In the genomic region with DNA sequence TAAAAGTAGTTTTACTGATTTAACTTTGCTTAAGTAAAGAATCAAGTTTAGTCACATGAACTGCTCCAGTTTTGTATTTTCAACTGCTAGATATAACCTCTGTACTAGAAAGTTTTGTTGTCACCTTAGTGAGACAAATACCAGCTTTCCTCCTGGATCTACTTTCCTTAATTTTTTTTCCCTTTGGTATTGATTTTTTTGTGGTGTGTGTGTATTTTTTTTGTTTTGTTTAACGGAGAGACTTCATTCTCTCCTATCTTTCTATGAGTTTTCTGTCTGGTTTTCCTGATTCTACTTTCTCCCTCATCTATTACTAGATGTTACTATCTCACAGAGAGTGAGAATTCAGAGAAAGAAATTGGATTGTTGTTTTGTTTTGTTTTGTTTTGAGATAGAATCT, we compare ENCODE assay signal across 2 cellular contexts.
TF ChIP-seq lines count a peak whose summit lies in the region.

No MANE protein-coding gene starts in this region.

TF ChIP-seq in HEK293, 187 proteins besides CTCF, POLR2A, EP300 and RAD21 (continued from another document):
- TF ChIP-seq PRDM1 (tag by site-specific recombination; IDR thresholded peaks at IDR 0.05), result peak; percentile 96
- no peak for TF ChIP-seq ZNF548 (tag by site-specific recombination; IDR thresholded peaks at IDR 0.05)
- TF ChIP-seq, protein P1, sequence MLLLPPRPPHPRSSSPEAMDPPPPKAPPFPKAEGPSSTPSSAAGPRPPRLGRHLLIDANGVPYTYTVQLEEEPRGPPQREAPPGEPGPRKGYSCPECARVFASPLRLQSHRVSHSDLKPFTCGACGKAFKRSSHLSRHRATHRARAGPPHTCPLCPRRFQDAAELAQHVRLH (tag by site-specific recombination; IDR thresholded peaks at IDR 0.05), result no peak
- no peak for TF ChIP-seq KLF9 (tag by site-specific recombination; IDR thresholded peaks at IDR 0.05; ENCODE audit: low read depth)
- TF ChIP-seq, protein P2, sequence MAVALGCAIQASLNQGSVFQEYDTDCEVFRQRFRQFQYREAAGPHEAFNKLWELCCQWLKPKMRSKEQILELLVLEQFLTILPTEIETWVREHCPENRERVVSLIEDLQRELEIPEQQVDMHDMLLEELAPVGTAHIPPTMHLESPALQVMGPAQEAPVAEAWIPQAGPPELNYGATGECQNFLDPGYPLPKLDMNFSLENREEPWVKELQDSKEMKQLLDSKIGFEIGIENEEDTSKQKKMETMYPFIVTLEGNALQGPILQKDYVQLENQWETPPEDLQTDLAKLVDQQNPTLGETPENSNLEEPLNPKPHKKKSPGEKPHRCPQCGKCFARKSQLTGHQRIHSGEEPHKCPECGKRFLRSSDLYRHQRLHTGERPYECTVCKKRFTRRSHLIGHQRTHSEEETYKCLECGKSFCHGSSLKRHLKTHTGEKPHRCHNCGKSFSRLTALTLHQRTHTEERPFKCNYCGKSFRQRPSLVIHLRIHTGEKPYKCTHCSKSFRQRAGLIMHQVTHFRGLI (tag by site-specific recombination; IDR thresholded peaks at IDR 0.05), result no peak
- TF ChIP-seq, protein P3, sequence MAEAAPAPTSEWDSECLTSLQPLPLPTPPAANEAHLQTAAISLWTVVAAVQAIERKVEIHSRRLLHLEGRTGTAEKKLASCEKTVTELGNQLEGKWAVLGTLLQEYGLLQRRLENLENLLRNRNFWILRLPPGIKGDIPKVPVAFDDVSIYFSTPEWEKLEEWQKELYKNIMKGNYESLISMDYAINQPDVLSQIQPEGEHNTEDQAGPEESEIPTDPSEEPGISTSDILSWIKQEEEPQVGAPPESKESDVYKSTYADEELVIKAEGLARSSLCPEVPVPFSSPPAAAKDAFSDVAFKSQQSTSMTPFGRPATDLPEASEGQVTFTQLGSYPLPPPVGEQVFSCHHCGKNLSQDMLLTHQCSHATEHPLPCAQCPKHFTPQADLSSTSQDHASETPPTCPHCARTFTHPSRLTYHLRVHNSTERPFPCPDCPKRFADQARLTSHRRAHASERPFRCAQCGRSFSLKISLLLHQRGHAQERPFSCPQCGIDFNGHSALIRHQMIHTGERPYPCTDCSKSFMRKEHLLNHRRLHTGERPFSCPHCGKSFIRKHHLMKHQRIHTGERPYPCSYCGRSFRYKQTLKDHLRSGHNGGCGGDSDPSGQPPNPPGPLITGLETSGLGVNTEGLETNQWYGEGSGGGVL (tag by site-specific recombination; IDR thresholded peaks at IDR 0.05), result no peak
- TF ChIP-seq ZNF292 (tag by site-specific recombination; IDR thresholded peaks at IDR 0.05; ENCODE audit: borderline replicate concordance, low read depth), result no peak
- TF ChIP-seq, protein P4, sequence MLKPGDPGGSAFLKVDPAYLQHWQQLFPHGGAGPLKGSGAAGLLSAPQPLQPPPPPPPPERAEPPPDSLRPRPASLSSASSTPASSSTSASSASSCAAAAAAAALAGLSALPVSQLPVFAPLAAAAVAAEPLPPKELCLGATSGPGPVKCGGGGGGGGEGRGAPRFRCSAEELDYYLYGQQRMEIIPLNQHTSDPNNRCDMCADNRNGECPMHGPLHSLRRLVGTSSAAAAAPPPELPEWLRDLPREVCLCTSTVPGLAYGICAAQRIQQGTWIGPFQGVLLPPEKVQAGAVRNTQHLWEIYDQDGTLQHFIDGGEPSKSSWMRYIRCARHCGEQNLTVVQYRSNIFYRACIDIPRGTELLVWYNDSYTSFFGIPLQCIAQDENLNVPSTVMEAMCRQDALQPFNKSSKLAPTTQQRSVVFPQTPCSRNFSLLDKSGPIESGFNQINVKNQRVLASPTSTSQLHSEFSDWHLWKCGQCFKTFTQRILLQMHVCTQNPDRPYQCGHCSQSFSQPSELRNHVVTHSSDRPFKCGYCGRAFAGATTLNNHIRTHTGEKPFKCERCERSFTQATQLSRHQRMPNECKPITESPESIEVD (tag by site-specific recombination; IDR thresholded peaks at IDR 0.05), result peak; percentile 59
- TF ChIP-seq ZNF561 (tag by site-specific recombination; IDR thresholded peaks at IDR 0.05; ENCODE audit: borderline replicate concordance), result no peak

TF ChIP-seq in GM23338, 12 proteins besides CTCF, POLR2A, EP300 and RAD21:
- TF ChIP-seq, protein P5, sequence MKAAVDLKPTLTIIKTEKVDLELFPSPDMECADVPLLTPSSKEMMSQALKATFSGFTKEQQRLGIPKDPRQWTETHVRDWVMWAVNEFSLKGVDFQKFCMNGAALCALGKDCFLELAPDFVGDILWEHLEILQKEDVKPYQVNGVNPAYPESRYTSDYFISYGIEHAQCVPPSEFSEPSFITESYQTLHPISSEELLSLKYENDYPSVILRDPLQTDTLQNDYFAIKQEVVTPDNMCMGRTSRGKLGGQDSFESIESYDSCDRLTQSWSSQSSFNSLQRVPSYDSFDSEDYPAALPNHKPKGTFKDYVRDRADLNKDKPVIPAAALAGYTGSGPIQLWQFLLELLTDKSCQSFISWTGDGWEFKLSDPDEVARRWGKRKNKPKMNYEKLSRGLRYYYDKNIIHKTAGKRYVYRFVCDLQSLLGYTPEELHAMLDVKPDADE (IDR thresholded peaks at IDR 0.05), result no peak
- TF ChIP-seq ZNF114 (CRISPR knock-in tag; IDR thresholded peaks at IDR 0.05) (no peak), EZH2 (IDR thresholded peaks at IDR 0.05; ENCODE audit: low read depth, unreplicated experiment) (no peak)
